Comparison of ENCODE assay signal across 28 cellular contexts in genomic region chr16:74990832-74991231, GRCh38.
"Had no signal": no experiment of that assay in that cellular context is flagged by ENCODE, and none has a peak within 500 bp of the region (broad histone marks: within the 10 kb centered on the region; RNA-seq: fewer than 3 reads in every experiment).

No MANE protein-coding gene starts in this region.

- H3K27me3 ChIP-seq: brain microvascular endothelial cell, cardiac muscle cell, SJSA1 had no signal

- H3K27ac Mint-ChIP-seq: activated CD4-positive, alpha-beta memory T cell treated with anti-CD3 and anti-CD28 coated beads for 36 hours; activated CD4-positive, alpha-beta T cell treated with anti-CD3 and anti-CD28 coated beads, Interleukin-2, amount 10 ng/mL, durations not matched to agents 7 days and 5 days; activated naive CD4-positive, alpha-beta T cell treated with anti-CD3 and anti-CD28 coated beads for 36 hours; activated naive CD8-positive, alpha-beta T cell; T-helper 1 cell treated with Interleukin-12 subunit alpha and Interleukin-12 subunit beta and Interleukin-4 antibody, amounts not matched to agents 30 μg/mL and 1 μg/mL, for 36 hours had no signal

- H3K4me3 ChIP-seq: cardiac muscle cell, SJSA1 had no signal

- H3K4me1 ChIP-seq: SJSA1 had no signal

- H3K36me3 ChIP-seq: brain microvascular endothelial cell, cardiac muscle cell, SJSA1 had no signal

- DNase-seq: activated CD4-positive, alpha-beta memory T cell treated with anti-CD3 and anti-CD28 coated beads for 36 hours; activated CD4-positive, alpha-beta T cell treated with anti-CD3 and anti-CD28 coated beads, Interleukin-2, amount 10 ng/mL, durations not matched to agents 7 days and 5 days; activated CD4-positive, CD25-positive, alpha-beta regulatory T cell; activated CD8-positive, alpha-beta memory T cell treated with anti-CD3 and anti-CD28 coated beads for 24 hours; activated gamma-delta T cell; activated naive CD4-positive, alpha-beta T cell treated with anti-CD3 and anti-CD28 coated beads for 36 hours; activated T-cell treated with anti-CD3 and anti-CD28 coated beads, Interleukin-2, amount 50 U/mL, for 48 hours; amygdala; brain microvascular endothelial cell; Karpas-422; NCI-H1048; NCI-H1930; NCI-H2171; NCI-H2227 treated with DMSO at 0.1 percent for 48 hours; NCI-H446 treated with DMSO at 0.1 percent for 48 hours; NCI-H524 treated with DMSO at 0.1 percent for 48 hours; NCI-H748 treated with DMSO at 0.1 percent for 48 hours; PC-3; SHP77; T-helper 9 cell had no signal

- ATAC-seq: activated T-helper 17 cell treated with anti-CD3 and anti-CD28 coated beads, Interleukin-2, amount 50 U/mL, for 72 hours; PC-3 had no signal

- H3K27me3 Mint-ChIP-seq: activated CD4-positive, alpha-beta memory T cell treated with anti-CD3 and anti-CD28 coated beads for 36 hours; activated naive CD8-positive, alpha-beta T cell; activated T-helper 17 cell treated with anti-CD3 and anti-CD28 coated beads, Interleukin-2, amount 50 U/mL, for 72 hours had no signal

- FAIRE-seq: astrocyte, RCC 7860, TTC549 had no signal

- H3K4me1 Mint-ChIP-seq: activated CD4-positive, alpha-beta T cell treated with anti-CD3 and anti-CD28 coated beads, Interleukin-2, amount 10 ng/mL, durations not matched to agents 7 days and 5 days; activated T-helper 17 cell treated with anti-CD3 and anti-CD28 coated beads, Interleukin-2, amount 50 U/mL, for 72 hours had no signal

- H3K27ac ChIP-seq: brain microvascular endothelial cell, cardiac muscle cell, SJSA1 had no signal

- H3K9me3 ChIP-seq: SJSA1 had no signal

- H3K4me3 Mint-ChIP-seq: activated CD4-positive, alpha-beta memory T cell treated with anti-CD3 and anti-CD28 coated beads for 36 hours; activated CD4-positive, alpha-beta T cell treated with anti-CD3 and anti-CD28 coated beads, Interleukin-2, amount 10 ng/mL, durations not matched to agents 7 days and 5 days; activated naive CD4-positive, alpha-beta T cell treated with anti-CD3 and anti-CD28 coated beads for 36 hours; activated naive CD8-positive, alpha-beta T cell; activated T-helper 17 cell treated with anti-CD3 and anti-CD28 coated beads, Interleukin-2, amount 50 U/mL, for 72 hours; T-helper 1 cell treated with Interleukin-12 subunit alpha and Interleukin-12 subunit beta and Interleukin-4 antibody, amounts not matched to agents 30 μg/mL and 1 μg/mL, for 36 hours had no signal

- H3K9me3 Mint-ChIP-seq: activated CD4-positive, alpha-beta memory T cell treated with anti-CD3 and anti-CD28 coated beads for 36 hours; activated CD4-positive, alpha-beta T cell treated with anti-CD3 and anti-CD28 coated beads, Interleukin-2, amount 10 ng/mL, durations not matched to agents 7 days and 5 days; activated naive CD4-positive, alpha-beta T cell treated with anti-CD3 and anti-CD28 coated beads for 36 hours; activated T-helper 17 cell treated with anti-CD3 and anti-CD28 coated beads, Interleukin-2, amount 50 U/mL, for 72 hours; T-helper 1 cell treated with Interleukin-12 subunit alpha and Interleukin-12 subunit beta and Interleukin-4 antibody, amounts not matched to agents 30 μg/mL and 1 μg/mL, for 36 hours had no signal

- H3K36me3 Mint-ChIP-seq: activated CD4-positive, alpha-beta memory T cell treated with anti-CD3 and anti-CD28 coated beads for 36 hours; activated naive CD8-positive, alpha-beta T cell had no signal
